In genomic region chr22:24040946-24041345, GRCh38 we compare ENCODE assay signal across 1 cellular context.
TF ChIP-seq lines count a peak whose summit lies in the region.

No MANE protein-coding gene starts in this region.

TF ChIP-seq in H1, 55 proteins besides CTCF, POLR2A, EP300 and RAD21:
- TF ChIP-seq GABPA (IDR thresholded peaks at IDR 0.05; ENCODE audit: borderline replicate concordance, insufficient read depth, low read length) (no peak), SP2 (IDR thresholded peaks at IDR 0.05; ENCODE audit: low read length) (no peak), SIRT6 (IDR thresholded peaks at IDR 0.05; ENCODE audit: low read length) (no peak), KDM4A (IDR thresholded peaks at IDR 0.05; ENCODE audit: low read depth, low read length, severe bottlenecking) (no peak)
